ENCODE assay signal across 17 cellular contexts in genomic region chr13:93862259-93862658, GRCh38.
DNase-seq lines count a peak whose midpoint lies in the region; TF ChIP-seq lines count a peak whose summit lies in the region.
"Had no signal": no experiment of that assay in that cellular context is flagged by ENCODE, and none has a peak within 500 bp of the region (broad histone marks: within the 10 kb centered on the region; RNA-seq: fewer than 3 reads in every experiment).

No MANE protein-coding gene starts in this region.

- no peak overlapping the region for H3K27ac Mint-ChIP-seq in endothelial cell (ENCODE audit: unreplicated experiment)

- no peaks in the 10 kb centered on the region for H3K9me3 ChIP-seq in hepatocyte (ENCODE audit: low read depth)
- H3K9me3 ChIP-seq: adrenal gland, testis had no signal

- peak; percentile 36 for DNase-seq in HCEC 1CT
- DNase-seq in hepatocyte (ENCODE audit: low spot score) = no peak
- DNase-seq in renal cortical epithelial cell (ENCODE audit: low read depth) = peak; percentile 65
- DNase-seq in NCI-H2171 treated with DMSO at 0.1 percent for 48 hours (lab: John Stamatoyannopoulos, UW) = no peak
- no peak for DNase-seq in endothelial cell (ENCODE audit: low spot score)
- DNase-seq in cerebellar nuclear complex (lab: John Stamatoyannopoulos, UW) = no peak
- DNase-seq in NCI-H2081 (lab: John Stamatoyannopoulos, UW) = no peak
- DNase-seq: activated gamma-delta T cell, DND-41, kidney, NCI-H1092, NCI-H2029 treated with DMSO at 0.1 percent for 48 hours, NCI-H524 treated with DMSO at 0.1 percent for 48 hours, SHP77 treated with DMSO at 0.1 percent for 48 hours, testis had no signal

- no peaks in the 10 kb centered on the region for H3K79me2 ChIP-seq in hepatocyte

- H3K4me1 Mint-ChIP-seq in endothelial cell (ENCODE audit: unreplicated experiment) = no peaks in the 10 kb centered on the region

- no peaks in the 10 kb centered on the region for H3K27me3 Mint-ChIP-seq in endothelial cell (ENCODE audit: unreplicated experiment)

- H3K4me2 ChIP-seq in hepatocyte = no peak overlapping the region

- no peak overlapping the region for H2AFZ ChIP-seq in hepatocyte

- 70% methylated on average over 2 of the region's 2 CpGs for WGBS in hepatocyte (ENCODE audit: low lambda C conversion rate, missing lambda C conversion rate)

- H3K36me3 ChIP-seq in hepatocyte (replicated peaks; ENCODE audit: insufficient read depth, low read depth) = no peaks in the 10 kb centered on the region
- H3K36me3 ChIP-seq: adrenal gland had no signal

- H3K27ac ChIP-seq in angular gyrus (ENCODE audit: low read depth, low read length) = peak overlapping the region; percentile 41
- peak overlapping the region; percentile 66 for H3K27ac ChIP-seq in hepatocyte
- H3K27ac ChIP-seq: adrenal gland, testis had no signal

- no peaks in the 10 kb centered on the region for H3K9me3 Mint-ChIP-seq in endothelial cell (ENCODE audit: unreplicated experiment)

- H3K4me3 ChIP-seq in hepatocyte = no peak overlapping the region
- H3K4me3 ChIP-seq: adrenal gland, testis had no signal

- TF ChIP-seq CTCF in hepatocyte (IDR thresholded peaks at IDR 0.05; ENCODE audit: poor library complexity) (no peak), endothelial cell (IDR thresholded peaks at IDR 0.05; ENCODE audit: unreplicated experiment) (no peak)

- H3K4me1 ChIP-seq in hepatocyte (ENCODE audit: insufficient read depth) = peaks cover 9% of the 10 kb centered on the region
- H3K4me1 ChIP-seq: adrenal gland, testis had no signal

- H3K9me2 ChIP-seq in hepatocyte (replicated peaks; ENCODE audit: insufficient read depth) = no peaks in the 10 kb centered on the region

- H3K27me3 ChIP-seq in hepatocyte = no peaks in the 10 kb centered on the region
- H3K27me3 ChIP-seq: adrenal gland, testis had no signal

- H3K4me3 Mint-ChIP-seq in endothelial cell (ENCODE audit: unreplicated experiment) = no peak overlapping the region

- no peaks in the 10 kb centered on the region for H4K20me1 ChIP-seq in hepatocyte (ENCODE audit: insufficient read depth, poor library complexity, severe bottlenecking)

- H3K36me3 Mint-ChIP-seq in endothelial cell (ENCODE audit: low read depth, unreplicated experiment) = no peaks in the 10 kb centered on the region

Comparison
In these comparisons a context has a peak if more than half of its experiments do, and no peak if none do; other contexts are left out.
1. DNase-seq: peak in HCEC 1CT (single experiment) and renal cortical epithelial cell (single experiment); none in hepatocyte (single experiment), NCI-H2171 treated with DMSO at 0.1 percent for 48 hours (single experiment), endothelial cell (single experiment), cerebellar nuclear complex (0 of 2) and NCI-H2081 (0 of 2).